In the genomic region with DNA sequence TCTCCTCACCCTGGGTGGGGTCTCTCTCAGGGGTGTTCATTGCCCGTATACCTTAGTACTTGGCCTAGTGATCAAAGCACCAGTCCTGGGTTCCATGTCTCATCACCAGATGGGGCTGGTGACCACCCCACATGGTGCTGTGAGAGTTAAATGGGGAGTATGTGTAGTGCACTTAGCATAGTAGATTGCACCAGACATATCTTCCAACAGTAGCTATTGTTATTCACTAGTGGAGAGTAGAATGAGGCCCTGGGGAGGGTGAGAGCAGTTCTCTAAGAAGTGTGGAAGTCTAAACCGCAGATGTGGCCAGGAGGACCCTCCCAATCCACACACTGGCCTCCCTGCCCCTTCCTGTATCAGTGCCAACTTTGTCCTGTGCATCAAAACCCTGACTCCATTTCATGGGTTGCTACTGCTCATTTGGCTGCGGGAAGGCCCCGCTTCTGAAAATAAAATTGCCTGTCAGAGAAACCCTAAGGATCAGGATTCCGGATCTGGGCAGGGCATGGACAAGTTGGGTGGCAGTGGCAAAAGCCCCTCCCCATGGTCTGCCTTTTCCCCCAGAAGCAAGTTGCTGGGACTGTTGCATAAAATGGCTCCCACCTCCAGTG, we compare ENCODE assay signal across 8 cellular contexts. TPM values are rescaled to one million over a fixed set of nuclear protein-coding genes. Genes with fewer than 3 reads are reported as not detected.
A peak's percentile ranks its signal among the peaks of the same experiment; 100 is the strongest.
DNase-seq lines count a peak whose midpoint lies in the region; ATAC-seq and TF ChIP-seq lines count a peak whose summit lies in the region.

No MANE protein-coding gene starts in this region.

- H3K27me3 ChIP-seq in iPS-18a (ENCODE audit: control insufficient read depth, insufficient read depth, low read length) = peaks cover 18% of the 10 kb centered on the region
- no peaks in the 10 kb centered on the region for H3K27me3 ChIP-seq in suprapubic skin

- ATAC-seq in WTC11 = no peak; the same call in 1 of the 2 replicates
- ATAC-seq in HG03139 (IDR thresholded peaks at IDR 0.05; ENCODE audit: unreplicated experiment) = no peak

- H3K9me3 Mint-ChIP-seq in WTC11 = no peaks in the 10 kb centered on the region

- peaks cover 34% of the 10 kb centered on the region for H3K36me3 Mint-ChIP-seq in WTC11

- H3K27ac ChIP-seq in iPS-18a (ENCODE audit: low read length) (peak overlapping the region; percentile 90), suprapubic skin (peak overlapping the region; percentile 99)

- peak overlapping the region; percentile 64 for H3K9ac ChIP-seq in iPS-18a (ENCODE audit: low read length)

- H3K4me1 Mint-ChIP-seq in WTC11 = peaks cover 83% of the 10 kb centered on the region

- no peaks in the 10 kb centered on the region for H3K27me3 Mint-ChIP-seq in WTC11 (ENCODE audit: low read depth)

- peak; percentile 54 for DNase-seq in LHCN-M2 (ENCODE audit: low read depth)
- no peak for DNase-seq in WTC11 (ENCODE audit: low spot score)
- DNase-seq in suprapubic skin (ENCODE audit: low spot score in 2 of 2) = no peak
- DNase-seq in ureter (ENCODE audit: low spot score) = no peak
- no peak for DNase-seq in activated effector memory CD4-positive, alpha-beta T cell treated with Interleukin-2 at 50 U/mL for 16 hours
- no peak for DNase-seq in midbrain (lab: John Stamatoyannopoulos, UW)

- TF ChIP-seq POLR2A in suprapubic skin (IDR thresholded peaks at IDR 0.05) = no peak

- TF ChIP-seq CTCF in WTC11 (IDR thresholded peaks at IDR 0.05) = no peak
- TF ChIP-seq CTCF in suprapubic skin (IDR thresholded peaks at IDR 0.05) = no peak

- H3K9me3 ChIP-seq in iPS-18a (ENCODE audit: control insufficient read depth, low read depth, low read length) (no peaks in the 10 kb centered on the region), suprapubic skin (no peaks in the 10 kb centered on the region)

- 27% methylated on average over 2 of the region's 5 CpGs for WGBS in suprapubic skin

- TF ChIP-seq EP300 in suprapubic skin (IDR thresholded peaks at IDR 0.05) = no peak

- H3K27ac Mint-ChIP-seq in WTC11 = peak overlapping the region; percentile 98

- H3K4me3 Mint-ChIP-seq in WTC11 = peak overlapping the region; percentile 33

- POLR2A ChIA-PET in WTC11 (lab: Charles Lee) = interaction anchor here (0.8 to 2.3 kb wide), 2 partner anchors 10 to 20 kb away, joined by 4 to 25 read pairs; no protein-coding TSS in a partner anchor

- CTCF ChIA-PET in WTC11 (lab: Charles Lee) = interaction anchor here (0.8 to 16.4 kb wide), 8 partner anchors 8 to 137 kb away, joined by 3 to 431 read pairs (median 8); no protein-coding TSS in a partner anchor

- H3K36me3 ChIP-seq in iPS-18a (ENCODE audit: control insufficient read depth, low read depth, low read length) = no peaks in the 10 kb centered on the region
- H3K36me3 ChIP-seq in suprapubic skin = no peaks in the 10 kb centered on the region

- peak overlapping the region; percentile 28 for H3K4me3 ChIP-seq in iPS-18a (ENCODE audit: low read length)
- peak overlapping the region; percentile 6 for H3K4me3 ChIP-seq in suprapubic skin

- H3K4me1 ChIP-seq in iPS-18a (ENCODE audit: control insufficient read depth, low read depth, low read length) (peaks cover 39% of the 10 kb centered on the region), suprapubic skin (peaks cover 88% of the 10 kb centered on the region)

TF ChIP-seq in WTC11, 78 proteins besides CTCF, POLR2A, EP300 and RAD21:
- TF ChIP-seq ESRRA (CRISPR knock-in tag; IDR thresholded peaks at IDR 0.05; ENCODE audit: borderline replicate concordance) (no peak), ZBTB21 (CRISPR knock-in tag; IDR thresholded peaks at IDR 0.05; ENCODE audit: borderline replicate concordance) (0 out of 2 replicates have a peak, but pooled peaks have one; percentile 5), MYBL2 (CRISPR knock-in tag; IDR thresholded peaks at IDR 0.05) (0 out of 2 replicates have a peak, but pooled peaks have one; percentile 35)
- TF ChIP-seq, protein P1, sequence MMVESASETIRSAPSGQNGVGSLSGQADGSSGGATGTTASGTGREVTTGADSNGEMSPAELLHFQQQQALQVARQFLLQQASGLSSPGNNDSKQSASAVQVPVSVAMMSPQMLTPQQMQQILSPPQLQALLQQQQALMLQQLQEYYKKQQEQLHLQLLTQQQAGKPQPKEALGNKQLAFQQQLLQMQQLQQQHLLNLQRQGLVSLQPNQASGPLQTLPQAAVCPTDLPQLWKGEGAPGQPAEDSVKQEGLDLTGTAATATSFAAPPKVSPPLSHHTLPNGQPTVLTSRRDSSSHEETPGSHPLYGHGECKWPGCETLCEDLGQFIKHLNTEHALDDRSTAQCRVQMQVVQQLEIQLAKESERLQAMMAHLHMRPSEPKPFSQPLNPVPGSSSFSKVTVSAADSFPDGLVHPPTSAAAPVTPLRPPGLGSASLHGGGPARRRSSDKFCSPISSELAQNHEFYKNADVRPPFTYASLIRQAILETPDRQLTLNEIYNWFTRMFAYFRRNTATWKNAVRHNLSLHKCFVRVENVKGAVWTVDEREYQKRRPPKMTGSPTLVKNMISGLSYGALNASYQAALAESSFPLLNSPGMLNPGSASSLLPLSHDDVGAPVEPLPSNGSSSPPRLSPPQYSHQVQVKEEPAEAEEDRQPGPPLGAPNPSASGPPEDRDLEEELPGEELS (CRISPR knock-in tag; IDR thresholded peaks at IDR 0.05) = no peak
- TF ChIP-seq, protein P2, sequence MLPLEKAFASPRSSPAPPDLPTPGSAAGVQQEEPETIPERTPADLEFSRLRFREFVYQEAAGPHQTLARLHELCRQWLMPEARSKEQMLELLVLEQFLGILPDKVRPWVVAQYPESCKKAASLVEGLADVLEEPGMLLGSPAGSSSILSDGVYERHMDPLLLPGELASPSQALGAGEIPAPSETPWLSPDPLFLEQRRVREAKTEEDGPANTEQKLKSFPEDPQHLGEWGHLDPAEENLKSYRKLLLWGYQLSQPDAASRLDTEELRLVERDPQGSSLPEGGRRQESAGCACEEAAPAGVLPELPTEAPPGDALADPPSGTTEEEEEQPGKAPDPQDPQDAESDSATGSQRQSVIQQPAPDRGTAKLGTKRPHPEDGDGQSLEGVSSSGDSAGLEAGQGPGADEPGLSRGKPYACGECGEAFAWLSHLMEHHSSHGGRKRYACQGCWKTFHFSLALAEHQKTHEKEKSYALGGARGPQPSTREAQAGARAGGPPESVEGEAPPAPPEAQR (CRISPR knock-in tag; IDR thresholded peaks at IDR 0.05) = 0 out of 2 replicates have a peak, but pooled peaks have one; percentile 11
TF ChIP-seq in WTC11: peak in this region for 3.

RNA-seq across cellular contexts. Expression of a gene that starts 4.4 kb away (rescaled TPM):
- total RNA-seq in LHCN-M2 (2014; rRNA removed) (38.3 and 42.4 TPM in 2 replicates), WTC11 (2021) (241 to 260 TPM (median 251 TPM) in 3 replicates), suprapubic skin (100 to 1,000 TPM; 420 to 548 (median 475) TPM), ureter (427 TPM)
- 45.9 TPM for polyA plus RNA-seq in LHCN-M2 (2012)
